23 cellular contexts compared by ENCODE assay signal in the genomic region with DNA sequence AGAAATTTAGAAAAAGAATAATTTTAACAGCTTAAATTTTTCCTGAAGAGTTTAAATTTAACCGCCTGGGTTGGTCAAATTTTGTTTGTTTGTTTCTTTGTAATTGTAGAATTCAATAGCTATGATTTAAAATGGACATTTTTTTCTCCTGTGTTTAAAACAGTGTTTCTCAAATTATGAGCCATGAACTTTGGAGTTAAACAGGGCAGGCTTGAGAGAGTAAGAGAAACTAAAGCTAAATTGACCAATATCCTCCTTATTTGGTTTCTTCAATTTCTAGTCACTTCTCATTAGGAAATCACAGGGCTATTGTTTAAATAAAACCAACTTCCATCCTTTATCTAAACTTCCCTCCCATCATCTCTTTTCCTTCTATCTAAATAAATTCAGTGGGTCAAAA. TPM values are rescaled to one million over a fixed set of nuclear protein-coding genes. Genes with fewer than 3 reads are reported as not detected.
DNase-seq lines count a peak whose midpoint lies in the region; ATAC-seq and TF ChIP-seq lines count a peak whose summit lies in the region.
"Had no signal": no experiment of that assay in that cellular context is flagged by ENCODE, and none has a peak within 500 bp of the region (broad histone marks: within the 10 kb centered on the region; RNA-seq: fewer than 3 reads in every experiment).

No MANE protein-coding gene starts in this region.

- H3K27ac ChIP-seq in SK-N-SH (ENCODE audit: low read depth in 2 of 2, low read length in 1 of 2): peak overlapping the region in 1 of 2 experiments; percentile 63; a peak in 2 of 4 replicates
- peak overlapping the region; percentile 12 for H3K27ac ChIP-seq in brain microvascular endothelial cell
- H3K27ac ChIP-seq in right lobe of liver: peak overlapping the region; percentile 1 to 89 (median 71)
- peak overlapping the region; percentile 86 for H3K27ac ChIP-seq in smooth muscle cell (ENCODE audit: low read depth)
- H3K27ac ChIP-seq: 22Rv1, C4-2B, HL-60, KMS-11, Peyer's patch, SJSA1 had no signal

- H3K9me2 ChIP-seq in SK-N-SH: no peaks in the 10 kb centered on the region

- CTCF ChIA-PET in SK-N-SH (lab: Yijun Ruan, JAX): no interaction called here

- H3F3A ChIP-seq in SK-N-SH (replicated peaks; ENCODE audit: insufficient read depth) (peaks cover 97% of the 10 kb centered on the region), smooth muscle cell (ENCODE audit: low read depth) (peaks cover 93% of the 10 kb centered on the region)

- in situ Hi-C loops in brain microvascular endothelial cell (cut with HindIII; ENCODE audit: low pct_ligation_motif_present, low sequenced_read_pairs): no loop called here

- H3K4me3 ChIP-seq in SK-N-SH (ENCODE audit: low read depth in 2 of 2, low read length in 1 of 2) (no peak overlapping the region), brain microvascular endothelial cell (ENCODE audit: low read depth, low read length) (no peak overlapping the region), right lobe of liver (no peak overlapping the region), smooth muscle cell (no peak overlapping the region)
- H3K4me3 ChIP-seq: GM23338, HAP-1, Peyer's patch, SJSA1 had no signal

- TF ChIP-seq POLR2A in right lobe of liver (IDR thresholded peaks at IDR 0.05): no peak

- DNase-seq in SK-N-SH (no peak), brain microvascular endothelial cell (no peak), right lobe of liver (no peak), smooth muscle cell (lab: John Stamatoyannopoulos, UW; ENCODE audit: unreplicated experiment) (no peak), HuH-7.5 (ENCODE audit: low spot score) (no peak), SK-N-DZ (ENCODE audit: low spot score) (no peak)
- DNase-seq: CD8-positive, alpha-beta memory T cell; NCI-H1105; NCI-H2081; NCI-H2171; NCI-H345; NCI-H526; Peyer's patch had no signal

- no peak overlapping the region for H3K4me2 ChIP-seq in SK-N-SH
- H3K4me2 ChIP-seq in smooth muscle cell: peak overlapping the region; percentile 78
- H3K4me2 ChIP-seq: GM23338, KMS-11 had no signal

- H2AFZ ChIP-seq in SK-N-SH (ENCODE audit: low read depth) (no peak overlapping the region), smooth muscle cell (ENCODE audit: low read depth) (no peak overlapping the region)
- H2AFZ ChIP-seq: GM23338 had no signal

- WGBS in SK-N-SH (ENCODE audit: low lambda C conversion rate): 98% methylated on average over 1 of the region's 1 CpG
- WGBS in right lobe of liver (ENCODE audit: insufficient coverage, low coverage, low lambda C conversion rate, missing lambda C conversion rate): 64% methylated on average over 1 of the region's 1 CpG
- 92% methylated on average over 1 of the region's 1 CpG for WGBS in smooth muscle cell (ENCODE audit: low lambda C conversion rate)

- H3K4me1 ChIP-seq in SK-N-SH (ENCODE audit: control insufficient read depth in 1 of 2, insufficient read depth in 2 of 2, low read depth in 1 of 2, low read length in 1 of 2): peaks cover 0 to 58% of the 10 kb centered on the region in 2 experiments; a peak in 3 of 4 replicates
- peaks cover 0 to 42% (median 13%) of the 10 kb centered on the region in 4 donors for H3K4me1 ChIP-seq in right lobe of liver
- H3K4me1 ChIP-seq in smooth muscle cell (ENCODE audit: low read depth): peaks cover 14% of the 10 kb centered on the region
- H3K4me1 ChIP-seq: HAP-1, Peyer's patch had no signal

- intact Hi-C loops in right lobe of liver (cut with DNase I): no loop called here

- peak overlapping the region; percentile 19; the same call in 1 of the 2 replicates for H3K9ac ChIP-seq in SK-N-SH
- no peak overlapping the region for H3K9ac ChIP-seq in smooth muscle cell (ENCODE audit: low read depth)
- H3K9ac ChIP-seq: KMS-11 had no signal

- no peak for TF ChIP-seq RAD21 in SK-N-SH (IDR thresholded peaks at IDR 0.05; ENCODE audit: low read length)

- H3K36me3 ChIP-seq in SK-N-SH (replicated peaks in 1 of 2; ENCODE audit: control insufficient read depth in 1 of 2, insufficient read depth in 2 of 2, low read length in 1 of 2) (peaks cover 47 to 92% of the 10 kb centered on the region in 2 experiments), brain microvascular endothelial cell (replicated peaks) (peaks cover 94% of the 10 kb centered on the region), right lobe of liver (peaks cover 0 to 59% (median 24%) of the 10 kb centered on the region in 4 donors), smooth muscle cell (ENCODE audit: low read depth) (peaks cover 34% of the 10 kb centered on the region)

- POLR2A ChIA-PET in SK-N-SH (lab: Yijun Ruan, JAX): no interaction called here

- TF ChIP-seq CTCF in SK-N-SH (IDR thresholded peaks at IDR 0.05) (no peak), brain microvascular endothelial cell (IDR thresholded peaks at IDR 0.05; ENCODE audit: low read depth, low read length, missing control alignments) (no peak), right lobe of liver (IDR thresholded peaks at IDR 0.05) (no peak), smooth muscle cell (IDR thresholded peaks at IDR 0.05; ENCODE audit: borderline replicate concordance, insufficient read depth, poor library complexity, severe bottlenecking) (no peak)

- ATAC-seq in SK-N-SH treated with all-trans-retinoic acid at 6 μM for 48 hours (no peak), right lobe of liver (no peak), GM21381 (IDR thresholded peaks at IDR 0.05; ENCODE audit: unreplicated experiment) (no peak)
- ATAC-seq: Right ventricle myocardium inferior had no signal

- H3K9me3 ChIP-seq in SK-N-SH: no peaks in the 10 kb centered on the region
- no peaks in the 10 kb centered on the region for H3K9me3 ChIP-seq in right lobe of liver
- no peaks in the 10 kb centered on the region for H3K9me3 ChIP-seq in smooth muscle cell (replicated peaks; ENCODE audit: low read depth)
- H3K9me3 ChIP-seq: HAP-1, Peyer's patch, SJSA1 had no signal

- H3K79me2 ChIP-seq in SK-N-SH (ENCODE audit: insufficient read depth) (peaks cover 78% of the 10 kb centered on the region), smooth muscle cell (ENCODE audit: low read depth) (peaks cover 43% of the 10 kb centered on the region)

- H3K27me3 ChIP-seq in SK-N-SH (ENCODE audit: insufficient read depth) (no peaks in the 10 kb centered on the region), brain microvascular endothelial cell (replicated peaks) (no peaks in the 10 kb centered on the region), right lobe of liver (no peaks in the 10 kb centered on the region), smooth muscle cell (ENCODE audit: low read depth) (no peaks in the 10 kb centered on the region)
- H3K27me3 ChIP-seq: Peyer's patch, SJSA1 had no signal

- H4K20me1 ChIP-seq in SK-N-SH (ENCODE audit: insufficient read depth): peaks cover 82% of the 10 kb centered on the region
- peaks cover 100% of the 10 kb centered on the region for H4K20me1 ChIP-seq in smooth muscle cell (ENCODE audit: low read depth)

- TF ChIP-seq EP300 in SK-N-SH (IDR thresholded peaks at IDR 0.05; ENCODE audit: borderline replicate concordance in 1 of 2, low read depth in 1 of 2, low read length in 1 of 2): no peak

TF ChIP-seq in SK-N-SH, 30 proteins besides CTCF, POLR2A, EP300 and RAD21:
- no peak for TF ChIP-seq EZH2phosphoT487 (IDR thresholded peaks at IDR 0.05; ENCODE audit: borderline replicate concordance, low read depth)
- TF ChIP-seq CHD2 (IDR thresholded peaks at IDR 0.05; ENCODE audit: low read length, partially characterized antibody): no peak
- no peak for TF ChIP-seq TEAD4 (IDR thresholded peaks at IDR 0.05; ENCODE audit: borderline replicate concordance, insufficient read depth)
- TF ChIP-seq, protein P1, sequence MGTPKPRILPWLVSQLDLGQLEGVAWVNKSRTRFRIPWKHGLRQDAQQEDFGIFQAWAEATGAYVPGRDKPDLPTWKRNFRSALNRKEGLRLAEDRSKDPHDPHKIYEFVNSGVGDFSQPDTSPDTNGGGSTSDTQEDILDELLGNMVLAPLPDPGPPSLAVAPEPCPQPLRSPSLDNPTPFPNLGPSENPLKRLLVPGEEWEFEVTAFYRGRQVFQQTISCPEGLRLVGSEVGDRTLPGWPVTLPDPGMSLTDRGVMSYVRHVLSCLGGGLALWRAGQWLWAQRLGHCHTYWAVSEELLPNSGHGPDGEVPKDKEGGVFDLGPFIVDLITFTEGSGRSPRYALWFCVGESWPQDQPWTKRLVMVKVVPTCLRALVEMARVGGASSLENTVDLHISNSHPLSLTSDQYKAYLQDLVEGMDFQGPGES (IDR thresholded peaks at IDR 0.05; ENCODE audit: low read depth, low read length): no peak
- TF ChIP-seq JUND (IDR thresholded peaks at IDR 0.05): no peak
- TF ChIP-seq RXRA (IDR thresholded peaks at IDR 0.05; ENCODE audit: borderline replicate concordance, low read depth): no peak

TF ChIP-seq in SK-N-SH treated with all-trans-retinoic acid at 6 μM for 48 hours, 23 proteins besides CTCF, POLR2A, EP300 and RAD21 (continues in another document):
- TF ChIP-seq BACH2 (CRISPR knock-in tag; IDR thresholded peaks at IDR 0.05; ENCODE audit: borderline replicate concordance): no peak
- TF ChIP-seq, protein P2, sequence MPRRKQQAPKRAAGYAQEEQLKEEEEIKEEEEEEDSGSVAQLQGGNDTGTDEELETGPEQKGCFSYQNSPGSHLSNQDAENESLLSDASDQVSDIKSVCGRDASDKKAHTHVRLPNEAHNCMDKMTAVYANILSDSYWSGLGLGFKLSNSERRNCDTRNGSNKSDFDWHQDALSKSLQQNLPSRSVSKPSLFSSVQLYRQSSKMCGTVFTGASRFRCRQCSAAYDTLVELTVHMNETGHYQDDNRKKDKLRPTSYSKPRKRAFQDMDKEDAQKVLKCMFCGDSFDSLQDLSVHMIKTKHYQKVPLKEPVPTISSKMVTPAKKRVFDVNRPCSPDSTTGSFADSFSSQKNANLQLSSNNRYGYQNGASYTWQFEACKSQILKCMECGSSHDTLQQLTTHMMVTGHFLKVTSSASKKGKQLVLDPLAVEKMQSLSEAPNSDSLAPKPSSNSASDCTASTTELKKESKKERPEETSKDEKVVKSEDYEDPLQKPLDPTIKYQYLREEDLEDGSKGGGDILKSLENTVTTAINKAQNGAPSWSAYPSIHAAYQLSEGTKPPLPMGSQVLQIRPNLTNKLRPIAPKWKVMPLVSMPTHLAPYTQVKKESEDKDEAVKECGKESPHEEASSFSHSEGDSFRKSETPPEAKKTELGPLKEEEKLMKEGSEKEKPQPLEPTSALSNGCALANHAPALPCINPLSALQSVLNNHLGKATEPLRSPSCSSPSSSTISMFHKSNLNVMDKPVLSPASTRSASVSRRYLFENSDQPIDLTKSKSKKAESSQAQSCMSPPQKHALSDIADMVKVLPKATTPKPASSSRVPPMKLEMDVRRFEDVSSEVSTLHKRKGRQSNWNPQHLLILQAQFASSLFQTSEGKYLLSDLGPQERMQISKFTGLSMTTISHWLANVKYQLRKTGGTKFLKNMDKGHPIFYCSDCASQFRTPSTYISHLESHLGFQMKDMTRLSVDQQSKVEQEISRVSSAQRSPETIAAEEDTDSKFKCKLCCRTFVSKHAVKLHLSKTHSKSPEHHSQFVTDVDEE (CRISPR knock-in tag; IDR thresholded peaks at IDR 0.05): no peak

RNA-seq across cellular contexts. Expression of a gene that starts 21.9 kb away (rescaled TPM):
- 1,637 and 1,671 TPM in 2 replicates for polyA plus RNA-seq in SK-N-SH (2012; rRNA removed)
- polyA plus RNA-seq in SK-N-SH (2012; cell fraction: cytosol; rRNA removed): 978 and 1,254 TPM in 2 replicates
- 2,323 and 4,066 TPM in 2 replicates for polyA plus RNA-seq in SK-N-SH (2012; cell fraction: nucleus; rRNA removed)
- 1,000 to 10,000 TPM in 5 of 6 experiments, 100 to 1,000 TPM in 1; 938 to 2,279 (median 1,324) TPM for total RNA-seq in right lobe of liver
- 21,173 and 21,295 TPM in 2 replicates for total RNA-seq in smooth muscle cell
- 8,934 and 10,917 TPM in 2 replicates for polyA plus RNA-seq in smooth muscle cell
- 339 and 342 TPM in 2 replicates for polyA plus RNA-seq in SK-N-DZ (2014; cell fraction: cytosol; rRNA removed)
- 278 and 371 TPM in 2 replicates for polyA plus RNA-seq in SK-N-DZ (2014; cell fraction: nucleus; rRNA removed)
